12 cellular contexts compared by ENCODE assay signal in genomic region chr16:20531795-20532194, GRCh38. TPM values are rescaled to one million over a fixed set of nuclear protein-coding genes. Genes with fewer than 3 reads are reported as not detected.
"Had no signal": no experiment of that assay in that cellular context is flagged by ENCODE, and none has a peak within 500 bp of the region (broad histone marks: within the 10 kb centered on the region; RNA-seq: fewer than 3 reads in every experiment).

No MANE protein-coding gene starts in this region.

RNA-seq across cellular contexts. Expression of gene ACSM2B, which starts 44.4 kb away (rescaled TPM):
- total RNA-seq: activated naive CD4-positive, alpha-beta T cell treated with anti-CD3 and anti-CD28 coated beads for 36 hours; activated naive CD4-positive, alpha-beta T cell treated with anti-CD3 and anti-CD28 coated beads, Interleukin-2, amount 50 U/mL, for 72 hours; activated naive CD8-positive, alpha-beta T cell treated with anti-CD3 and anti-CD28 coated beads for 36 hours; activated naive CD8-positive, alpha-beta T cell treated with anti-CD3 and anti-CD28 coated beads, Interleukin-2, amount 10 ng/mL, durations not matched to agents 7 days and 5 days; activated T-helper 1 cell treated with anti-CD3 and anti-CD28 coated beads, Interleukin-12 subunit alpha, Interleukin-12 subunit beta, Interleukin-2, Interleukin-4 antibody, amounts not matched to agents 30 ng/mL and 10 ng/mL and 1 ng/mL, durations not matched to agents 14 hours and 24 hours and 36 hours; activated T-helper 17 cell treated with anti-CD3 and anti-CD28 coated beads, Interleukin-2, amount 50 U/mL, for 72 hours; ascending aorta; astrocyte; breast epithelium; bronchial epithelial cell; cardiac muscle cell; cardiac septum had no signal
- polyA plus RNA-seq: cardiac muscle cell had no signal
